16 cellular contexts compared by ENCODE assay signal in the genomic region with DNA sequence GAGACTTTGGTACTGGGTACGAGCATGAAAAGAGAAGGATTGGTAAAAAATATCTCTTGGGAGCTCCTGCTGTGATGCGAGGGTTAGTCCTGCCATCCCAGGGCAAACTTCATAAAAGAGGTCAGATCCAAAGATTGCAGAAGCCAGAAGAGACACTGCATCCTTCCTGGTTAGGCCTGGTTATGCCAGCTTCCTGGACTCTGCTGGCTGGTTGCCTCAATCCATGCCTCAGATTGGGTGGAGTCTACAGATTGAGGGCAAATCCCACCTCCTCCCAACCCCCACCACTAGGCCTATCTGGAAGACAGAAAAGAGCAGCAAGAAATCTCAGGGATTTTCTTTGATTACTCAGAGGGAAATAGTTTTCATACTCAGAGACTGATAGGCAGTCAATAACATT. TPM values are rescaled to one million over a fixed set of nuclear protein-coding genes. Genes with fewer than 3 reads are reported as not detected.
DNase-seq lines count a peak whose midpoint lies in the region; ATAC-seq, FAIRE-seq and TF ChIP-seq lines count a peak whose summit lies in the region.
"Had no signal": no experiment of that assay in that cellular context is flagged by ENCODE, and none has a peak within 500 bp of the region (broad histone marks: within the 10 kb centered on the region; RNA-seq: fewer than 3 reads in every experiment).

No MANE protein-coding gene starts in this region.

- H3K27ac Mint-ChIP-seq in GM23338 (no peak overlapping the region), astrocyte (ENCODE audit: unreplicated experiment) (peak overlapping the region; percentile 30)
- H3K27ac Mint-ChIP-seq: CD8-positive, alpha-beta memory T cell had no signal

- no peaks in the 10 kb centered on the region for H3K36me3 ChIP-seq in GM23338 (ENCODE audit: insufficient read depth)
- no peaks in the 10 kb centered on the region for H3K36me3 ChIP-seq in astrocyte (ENCODE audit: insufficient read depth, low read length)
- H3K36me3 ChIP-seq in pancreas, result no peaks in the 10 kb centered on the region

- WGBS in pancreas, 2 donors, result 90 to 94% methylated on average over 2 of the region's 2 CpGs

- H3K9ac ChIP-seq in astrocyte (ENCODE audit: low read length), result no peak overlapping the region
- H3K9ac ChIP-seq: KMS-11 had no signal

- H3K4me1 ChIP-seq in GM23338 (ENCODE audit: insufficient read depth) (0 out of 2 replicates have a peak, but pooled peaks cover 3% of the 10 kb centered on the region), astrocyte (ENCODE audit: insufficient read depth, low read length) (no peaks in the 10 kb centered on the region), pancreas (peaks cover 14 to 42% (median 16%) of the 10 kb centered on the region in 3 donors)
- H3K4me1 ChIP-seq: A549, Caco-2 had no signal

- H3K27me3 ChIP-seq in GM23338 (ENCODE audit: insufficient read depth) (peaks cover 18% of the 10 kb centered on the region), astrocyte (ENCODE audit: insufficient read depth, low read length) (no peaks in the 10 kb centered on the region), pancreas (no peaks in the 10 kb centered on the region)

- H3K9me3 ChIP-seq in astrocyte (ENCODE audit: insufficient read depth, low read depth, low read length), result no peaks in the 10 kb centered on the region
- H3K9me3 ChIP-seq in pancreas, result no peaks in the 10 kb centered on the region
- H3K9me3 ChIP-seq: A549, Caco-2 had no signal

- peak overlapping the region; percentile 82 for H2AFZ ChIP-seq in GM23338
- no peak overlapping the region for H2AFZ ChIP-seq in astrocyte (ENCODE audit: low read depth, low read length)

- H3K4me2 ChIP-seq in GM23338 (no peak overlapping the region), astrocyte (ENCODE audit: low read length) (no peak overlapping the region)
- H3K4me2 ChIP-seq: A549, KMS-11 had no signal

- intact Hi-C loops in pancreas (cut with DNase I), result no loop called here

- TF ChIP-seq CTCF in GM23338 (conservative IDR thresholded peaks at IDR 0.05; ENCODE audit: low read depth in 2 of 2) (no peak), astrocyte (IDR thresholded peaks at IDR 0.05; ENCODE audit: insufficient read depth, low read depth, low read length) (no peak), pancreas (IDR thresholded peaks at IDR 0.05) (no peak)

- no peaks in the 10 kb centered on the region for H3F3A ChIP-seq in GM23338 (replicated peaks; ENCODE audit: low read depth)

- 0 out of 2 replicates have a peak, but pooled peaks cover 3% of the 10 kb centered on the region for H3K9me2 ChIP-seq in GM23338 (ENCODE audit: insufficient read depth)

- H3K27ac ChIP-seq in GM23338 (ENCODE audit: low read depth) (no peak overlapping the region), astrocyte (ENCODE audit: low read depth, low read length) (no peak overlapping the region), pancreas (peak overlapping the region in 2 of 4 donors; percentile 64 to 68)
- H3K27ac ChIP-seq: A549, KMS-11 had no signal

- DNase-seq in GM23338 (ENCODE audit: low spot score) (peak; percentile 20), astrocyte (ENCODE audit: low read depth) (no peak), pancreas (peak in 2 of 6 donors; percentile 22 to 38), HuH-7.5 (ENCODE audit: low spot score) (no peak), AG08395 (ENCODE audit: low spot score) (no peak)
- DNase-seq in stimulated activated CD4-positive, alpha-beta T cell treated with anti-CD3 and anti-CD28 coated beads, Interleukin-4, amount 100 ng/mL, for 24 hours, result no peak
- DNase-seq: Caco-2; CD8-positive, alpha-beta memory T cell; DMS53; GF-D8 had no signal

- H3K79me2 ChIP-seq in GM23338 (replicated peaks; ENCODE audit: insufficient read depth), result no peaks in the 10 kb centered on the region
- H3K79me2 ChIP-seq in astrocyte (ENCODE audit: insufficient read depth, low read length), result no peaks in the 10 kb centered on the region

- H3K27me3 Mint-ChIP-seq in GM23338 (ENCODE audit: insufficient read depth, low read depth, poor library complexity), result peaks cover 18% of the 10 kb centered on the region
- H3K27me3 Mint-ChIP-seq in astrocyte (ENCODE audit: low read depth, unreplicated experiment), result no peaks in the 10 kb centered on the region

- H3K4me3 ChIP-seq in GM23338 (no peak overlapping the region), astrocyte (ENCODE audit: insufficient read depth, low read depth, low read length) (no peak overlapping the region), pancreas (no peak overlapping the region)
- H3K4me3 ChIP-seq: A549 had no signal

- no peaks in the 10 kb centered on the region for H3K36me3 Mint-ChIP-seq in GM23338 (ENCODE audit: low read depth)
- no peaks in the 10 kb centered on the region for H3K36me3 Mint-ChIP-seq in astrocyte (ENCODE audit: low read depth, unreplicated experiment)
- H3K36me3 Mint-ChIP-seq: CD8-positive, alpha-beta memory T cell had no signal

- H4K20me1 ChIP-seq in GM23338 (replicated peaks; ENCODE audit: insufficient read depth) (no peaks in the 10 kb centered on the region), astrocyte (ENCODE audit: insufficient read depth, low read length) (no peaks in the 10 kb centered on the region)

- no peak overlapping the region for H3K4me3 Mint-ChIP-seq in GM23338
- H3K4me3 Mint-ChIP-seq in astrocyte (ENCODE audit: unreplicated experiment), result no peak overlapping the region
- H3K4me3 Mint-ChIP-seq: CD8-positive, alpha-beta memory T cell had no signal

- no peaks in the 10 kb centered on the region for H3K9me3 Mint-ChIP-seq in GM23338
- no peaks in the 10 kb centered on the region for H3K9me3 Mint-ChIP-seq in astrocyte (ENCODE audit: unreplicated experiment)
- H3K9me3 Mint-ChIP-seq: CD8-positive, alpha-beta memory T cell had no signal

- FAIRE-seq in astrocyte (lab: Jason Lieb, UNC), result no peak
- FAIRE-seq in pancreas (lab: Jason Lieb, UNC), result no peak
- FAIRE-seq: A549 had no signal

- H3K4me1 Mint-ChIP-seq in GM23338, result peaks cover 16% of the 10 kb centered on the region
- H3K4me1 Mint-ChIP-seq in astrocyte (ENCODE audit: low read depth, unreplicated experiment), result peaks cover 19% of the 10 kb centered on the region

- peak; percentile 56 for ATAC-seq in GM23338
- ATAC-seq in pancreas, result peak in 3 of 4 donors; percentile 3 to 38 (median 14)
- no peak for ATAC-seq in GM19463 (IDR thresholded peaks at IDR 0.05; ENCODE audit: unreplicated experiment)
- ATAC-seq: A549, HCT116 had no signal

TF ChIP-seq in GM23338, 12 proteins besides CTCF, POLR2A, EP300 and RAD21:
- TF ChIP-seq, protein P1, sequence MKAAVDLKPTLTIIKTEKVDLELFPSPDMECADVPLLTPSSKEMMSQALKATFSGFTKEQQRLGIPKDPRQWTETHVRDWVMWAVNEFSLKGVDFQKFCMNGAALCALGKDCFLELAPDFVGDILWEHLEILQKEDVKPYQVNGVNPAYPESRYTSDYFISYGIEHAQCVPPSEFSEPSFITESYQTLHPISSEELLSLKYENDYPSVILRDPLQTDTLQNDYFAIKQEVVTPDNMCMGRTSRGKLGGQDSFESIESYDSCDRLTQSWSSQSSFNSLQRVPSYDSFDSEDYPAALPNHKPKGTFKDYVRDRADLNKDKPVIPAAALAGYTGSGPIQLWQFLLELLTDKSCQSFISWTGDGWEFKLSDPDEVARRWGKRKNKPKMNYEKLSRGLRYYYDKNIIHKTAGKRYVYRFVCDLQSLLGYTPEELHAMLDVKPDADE (IDR thresholded peaks at IDR 0.05), result no peak
- TF ChIP-seq JUNB (IDR thresholded peaks at IDR 0.05; ENCODE audit: unreplicated experiment) (no peak), CREB1 (CRISPR knock-in tag; IDR thresholded peaks at IDR 0.05; ENCODE audit: low read depth) (no peak)

RNA-seq across cellular contexts. Expression of a gene that starts 5.3 kb away (rescaled TPM):
- total RNA-seq in GM23338 (2014; rRNA removed; shearing (Covaris generic)), result 0.39 TPM in 1 of 2 replicates, not detected in the other
- 0.37 and 0.68 TPM in 2 replicates for polyA plus RNA-seq in GM23338 (2016; fragmentation: Nextera tagmentation; extraction: Ambion mirVana)
- 1.9 and 2.3 TPM in 2 replicates for total RNA-seq in astrocyte
- 10 to 100 TPM; 11.1 to 24.1 (median 21.7) TPM for total RNA-seq in pancreas
- polyA plus RNA-seq in pancreas, result 10 to 100 TPM; 27.7 to 30.9 TPM
- total RNA-seq: Caco-2; CD8-positive, alpha-beta memory T cell had no signal
- polyA plus RNA-seq: AG04450; BJ; CD8-positive, alpha-beta memory T cell had no signal

RNA-seq across cellular contexts. Expression of a gene that starts 59.3 kb away (rescaled TPM):
- 21.1 and 21.2 TPM in 2 replicates for total RNA-seq in GM23338 (2014; rRNA removed; shearing (Covaris generic))
- 6.5 and 7.4 TPM in 2 replicates for polyA plus RNA-seq in GM23338 (2016; fragmentation: Nextera tagmentation; extraction: Ambion mirVana)
- total RNA-seq in astrocyte, result 7.5 and 8.7 TPM in 2 replicates
- total RNA-seq in pancreas, result 10 to 100 TPM; 12.3 to 32.3 (median 17.4) TPM
- polyA plus RNA-seq in pancreas, result 1 to 10 TPM; 6.2 to 9.1 TPM
